ENCODE assay signal across 18 cellular contexts in genomic region chr20:53645582-53645897, GRCh38. TPM values are rescaled to one million over a fixed set of nuclear protein-coding genes. Genes with fewer than 3 reads are reported as not detected.
DNase-seq lines count a peak whose midpoint lies in the region; ATAC-seq, FAIRE-seq and TF ChIP-seq lines count a peak whose summit lies in the region.
"Had no signal": no experiment of that assay in that cellular context is flagged by ENCODE, and none has a peak within 500 bp of the region (broad histone marks: within the 10 kb centered on the region; RNA-seq: fewer than 3 reads in every experiment).

No MANE protein-coding gene starts in this region.

- peak overlapping the region; percentile 22 for H3K27ac Mint-ChIP-seq in central memory CD8-positive, alpha-beta T cell (ENCODE audit: low read depth)
- H3K27ac Mint-ChIP-seq in type B pancreatic cell: peak overlapping the region; percentile 37

- no peaks in the 10 kb centered on the region for H3K9me3 Mint-ChIP-seq in central memory CD8-positive, alpha-beta T cell
- H3K9me3 Mint-ChIP-seq in type B pancreatic cell: no peaks in the 10 kb centered on the region

- H3K4me1 ChIP-seq in HepG2 (ENCODE audit: insufficient read depth, low read length) (peaks cover 72% of the 10 kb centered on the region), right lobe of liver (peaks cover 0 to 23% (median 7%) of the 10 kb centered on the region in 4 donors), OCI-LY7 (ENCODE audit: insufficient read depth, low read length, poor library complexity, severe bottlenecking) (peaks cover 24% of the 10 kb centered on the region), PC-3 (ENCODE audit: insufficient read depth, low read length) (peaks cover 19% of the 10 kb centered on the region)

- H3K27ac ChIP-seq in HepG2 (ENCODE audit: extremely low read length, insufficient read depth, low read length) (peak overlapping the region; percentile 41), right lobe of liver (no peak overlapping the region), OCI-LY7 (ENCODE audit: low read depth, low read length, poor library complexity, severe bottlenecking) (no peak overlapping the region), PC-3 (ENCODE audit: low read length) (no peak overlapping the region)
- H3K27ac ChIP-seq: KMS-11, SJCRH30 had no signal

- BruUV-seq in HepG2 (replicated peaks; lab: Mats Ljungman, UMichigan) (no TSS peak), OCI-LY7 (replicated peaks; lab: Mats Ljungman, UMichigan) (no TSS peak), PC-3 (replicated peaks; lab: Mats Ljungman, UMichigan) (no TSS peak)

- peaks cover 12% of the 10 kb centered on the region for H3F3A ChIP-seq in PC-3 (ENCODE audit: low read length, unreplicated experiment)

- CTCF ChIA-PET in HepG2 (lab: Yijun Ruan, JAX; ENCODE audit: low intra/inter-chr PET ratio, low total read pairs) (no interaction called here), OCI-LY7 (lab: Charles Lee; ENCODE audit: unreplicated experiment) (no interaction called here), PC-3 (lab: Charles Lee) (no interaction called here)

- no peaks in the 10 kb centered on the region for H3K27me3 Mint-ChIP-seq in central memory CD8-positive, alpha-beta T cell
- H3K27me3 Mint-ChIP-seq in type B pancreatic cell: no peaks in the 10 kb centered on the region

- H3K9me2 ChIP-seq in OCI-LY7 (ENCODE audit: insufficient read depth, low read length) (no peaks in the 10 kb centered on the region), PC-3 (replicated peaks; ENCODE audit: low read length) (no peaks in the 10 kb centered on the region)

- H3K4me3 ChIP-seq in HepG2 (replicated peaks in 1 of 3; ENCODE audit: insufficient read depth in 1 of 3, low read depth in 2 of 3, low read length in 3 of 3) (no peak overlapping the region), right lobe of liver (no peak overlapping the region), OCI-LY7 (ENCODE audit: low read depth, low read length, poor library complexity, severe bottlenecking) (no peak overlapping the region), PC-3 (ENCODE audit: low read length) (no peak overlapping the region)
- H3K4me3 ChIP-seq: A549, SJCRH30 had no signal

- TF ChIP-seq CTCF in HepG2 (CRISPR knock-in tag; IDR thresholded peaks at IDR 0.05) (no peak), right lobe of liver (IDR thresholded peaks at IDR 0.05) (no peak), OCI-LY7 (conservative IDR thresholded peaks at IDR 0.05; ENCODE audit: low read length) (no peak), type B pancreatic cell (conservative IDR thresholded peaks at IDR 0.05) (no peak), PC-3 (conservative IDR thresholded peaks at IDR 0.05; ENCODE audit: low read depth, low read length) (no peak)

- FAIRE-seq in HepG2 (lab: Jason Lieb, UNC): no peak
- FAIRE-seq: A549, H1 had no signal

- H3K4me3 Mint-ChIP-seq in central memory CD8-positive, alpha-beta T cell: no peak overlapping the region
- no peak overlapping the region for H3K4me3 Mint-ChIP-seq in type B pancreatic cell

- H3K4me1 Mint-ChIP-seq in central memory CD8-positive, alpha-beta T cell: peaks cover 20% of the 10 kb centered on the region
- peaks cover 17% of the 10 kb centered on the region for H3K4me1 Mint-ChIP-seq in type B pancreatic cell (ENCODE audit: unreplicated experiment)

- no peak for DNase-seq in HepG2 (ENCODE audit: low spot score)
- no peak for DNase-seq in right lobe of liver
- no peak for DNase-seq in OCI-LY7 (ENCODE audit: low spot score)
- no peak for DNase-seq in central memory CD8-positive, alpha-beta T cell (ENCODE audit: low spot score in 2 of 2)
- DNase-seq in type B pancreatic cell (ENCODE audit: extremely low spot score, unreplicated experiment): no peak
- DNase-seq in PC-3: no peak
- no peak for DNase-seq in NCI-H2196 (lab: John Stamatoyannopoulos, UW; ENCODE audit: unreplicated experiment)
- DNase-seq: DMS 273 treated with DMSO at 0.1 percent for 48 hours, MM.1S, NCI-H1105, NCI-H1694 treated with DMSO at 0.1 percent for 48 hours, NCI-H446, RPMI8226, SJCRH30 had no signal

- TF ChIP-seq EP300 in HepG2 (IDR thresholded peaks at IDR 0.05; ENCODE audit: low read depth in 2 of 2, low read length in 2 of 2) (no peak), HepG2 (CRISPR knock-in tag; IDR thresholded peaks at IDR 0.05; ENCODE audit: borderline replicate concordance) (no peak)

- H3K79me2 ChIP-seq in HepG2 (ENCODE audit: insufficient read depth, low read length) (no peaks in the 10 kb centered on the region), OCI-LY7 (ENCODE audit: insufficient read depth, low read depth, low read length) (no peaks in the 10 kb centered on the region), PC-3 (ENCODE audit: low read length) (no peaks in the 10 kb centered on the region)

- in situ Hi-C loops in HepG2 (cut with HindIII; ENCODE audit: extremely low pct_ligation_motif_present, low pct_unique_long_range_greater_than_20kb): no loop called here

- no peak for TF ChIP-seq POLR2A in HepG2 (IDR thresholded peaks at IDR 0.05; ENCODE audit: insufficient read depth in 1 of 2, low read depth in 2 of 2, low read length in 2 of 2)
- TF ChIP-seq POLR2A in right lobe of liver (IDR thresholded peaks at IDR 0.05): no peak

- no peaks in the 10 kb centered on the region for H3K27me3 ChIP-seq in HepG2 (ENCODE audit: control insufficient read depth in 1 of 2, insufficient read depth in 2 of 2, low read length in 2 of 2)
- no peaks in the 10 kb centered on the region for H3K27me3 ChIP-seq in right lobe of liver
- no peaks in the 10 kb centered on the region for H3K27me3 ChIP-seq in PC-3 (ENCODE audit: low read length)
- H3K27me3 ChIP-seq: SJCRH30 had no signal

- H3K36me3 ChIP-seq in HepG2 (replicated peaks in 1 of 2; ENCODE audit: control insufficient read depth in 1 of 2, insufficient read depth in 2 of 2, low read length in 2 of 2) (no peaks in the 10 kb centered on the region), right lobe of liver (no peaks in the 10 kb centered on the region), OCI-LY7 (ENCODE audit: insufficient read depth, low read length) (no peaks in the 10 kb centered on the region), PC-3 (ENCODE audit: low read depth, low read length) (no peaks in the 10 kb centered on the region)
- H3K36me3 ChIP-seq: SJCRH30 had no signal

- H4K20me1 ChIP-seq in HepG2 (ENCODE audit: insufficient read depth, low read length) (no peaks in the 10 kb centered on the region), OCI-LY7 (ENCODE audit: insufficient read depth, low read length) (no peaks in the 10 kb centered on the region), PC-3 (ENCODE audit: low read length) (no peaks in the 10 kb centered on the region)

- peaks cover 8% of the 10 kb centered on the region for H3K36me3 Mint-ChIP-seq in central memory CD8-positive, alpha-beta T cell (ENCODE audit: insufficient read depth)
- H3K36me3 Mint-ChIP-seq in type B pancreatic cell: no peaks in the 10 kb centered on the region

- POLR2A ChIA-PET in HepG2 (lab: Yijun Ruan, JAX): interaction anchor here (1.0 to 3.5 kb wide), 7 partner anchors 16 to 488 kb away, joined by 3 to 26 read pairs (median 5); no protein-coding TSS in a partner anchor
- POLR2A ChIA-PET in OCI-LY7 (lab: Charles Lee): interaction anchor here (0.7 to 2.9 kb wide), 11 partner anchors 11 to 263 kb away, joined by 3 to 9 read pairs (median 4); partner anchors contain the start of gene ZNF217
- POLR2A ChIA-PET in PC-3 (lab: Charles Lee; ENCODE audit: unreplicated experiment): no interaction called here

- H2AFZ ChIP-seq in HepG2 (ENCODE audit: low read length) (no peak overlapping the region), OCI-LY7 (ENCODE audit: low read length) (0 out of 2 replicates have a peak overlapping the region, but pooled peaks have one; percentile 21), PC-3 (ENCODE audit: low read length) (no peak overlapping the region)

- WGBS in HepG2 (ENCODE audit: low lambda C conversion rate): 63% methylated on average over 2 of the region's 2 CpGs
- WGBS in right lobe of liver (ENCODE audit: insufficient coverage, low coverage, low lambda C conversion rate, missing lambda C conversion rate): 34% methylated on average over 2 of the region's 2 CpGs

- H3K9ac ChIP-seq in HepG2 (ENCODE audit: insufficient read depth, low read depth, low read length) (no peak overlapping the region), PC-3 (ENCODE audit: low read length) (no peak overlapping the region)
- H3K9ac ChIP-seq: KMS-11 had no signal

- intact Hi-C loops in HepG2 (cut with micrococcal nuclease; ENCODE audit: unreplicated experiment) (no loop called here), right lobe of liver (cut with DNase I) (no loop called here), OCI-LY7 (cut with micrococcal nuclease; ENCODE audit: unreplicated experiment) (no loop called here), PC-3 (cut with micrococcal nuclease) (no loop called here)

- no peaks in the 10 kb centered on the region for H3K9me3 ChIP-seq in HepG2 (ENCODE audit: low read length)
- no peaks in the 10 kb centered on the region for H3K9me3 ChIP-seq in right lobe of liver
- H3K9me3 ChIP-seq in OCI-LY7 (ENCODE audit: low read length): no peaks in the 10 kb centered on the region
- no peaks in the 10 kb centered on the region for H3K9me3 ChIP-seq in PC-3 (ENCODE audit: low read length)
- H3K9me3 ChIP-seq: A549, SJCRH30 had no signal

- no peak for TF ChIP-seq RAD21 in HepG2 (CRISPR knock-in tag; IDR thresholded peaks at IDR 0.05)

- peak overlapping the region; percentile 23; the same call in 1 of the 2 replicates for H3K4me2 ChIP-seq in HepG2 (ENCODE audit: low read depth, low read length)
- H3K4me2 ChIP-seq in OCI-LY7 (ENCODE audit: low read length): no peak overlapping the region
- H3K4me2 ChIP-seq in PC-3 (ENCODE audit: low read length): no peak overlapping the region
- H3K4me2 ChIP-seq: A549, KMS-11 had no signal

- no peak for ATAC-seq in HepG2
- ATAC-seq in right lobe of liver: no peak
- no peak for ATAC-seq in central memory CD8-positive, alpha-beta T cell (replicated peaks; ENCODE audit: extremely low read depth, poor library complexity, severe bottlenecking)
- no peak for ATAC-seq in PC-3
- ATAC-seq in HG02678 (IDR thresholded peaks at IDR 0.05; ENCODE audit: unreplicated experiment): no peak
- ATAC-seq: A549 had no signal

RNA-seq across cellular contexts. Expression of gene ZNF217, which starts 51.9 kb away (rescaled TPM):
- total RNA-seq in HepG2 (2016; rRNA removed; fragmentation: Illumina TruSeq; extraction: Trizol) (29.8 and 65.0 TPM in 2 replicates), right lobe of liver (10 to 100 TPM; 11.3 to 27.1 (median 15.8) TPM), OCI-LY7 (2022) (68.4 and 77.0 TPM in 2 replicates), type B pancreatic cell (ENCODE audit: low replicate concordance) (32.8 and 78.1 TPM in 2 replicates), PC-3 (2014; rRNA removed) (45.6 and 55.5 TPM in 2 replicates)
- 3.8 and 3.9 TPM in 2 replicates for total RNA-seq in HepG2 (2016; cell fraction: cytosol; rRNA removed; fragmentation: Illumina TruSeq; extraction: Trizol; ENCODE audit: low read depth)
- 30.1 and 52.5 TPM in 2 replicates for total RNA-seq in HepG2 (2016; cell fraction: insoluble cytoplasmic fraction; rRNA removed; fragmentation: Illumina TruSeq; extraction: Trizol)
- 17.5 and 18.9 TPM in 2 replicates for total RNA-seq in HepG2 (2016; cell fraction: membrane; rRNA removed; fragmentation: Illumina TruSeq; extraction: Trizol)
- total RNA-seq in HepG2 (2016; cell fraction: nucleus; rRNA removed; fragmentation: Illumina TruSeq; extraction: Trizol): 46.4 and 49.3 TPM in 2 replicates
- 22.3 and 23.7 TPM in 2 replicates for polyA plus RNA-seq in HepG2 (2011; rRNA removed)
- 16.1 and 20.6 TPM in 2 replicates for polyA plus RNA-seq in HepG2 (2011; cell fraction: cytosol; rRNA removed)
- 28.1 and 34.2 TPM in 2 replicates for polyA plus RNA-seq in HepG2 (2011; cell fraction: nucleus; rRNA removed)
- polyA plus RNA-seq in HepG2 (2012): 30.6 and 41.2 TPM in 2 replicates
- 0.85 and 1.1 TPM in 2 replicates for polyA plus RNA-seq in HepG2 (2016; cell fraction: cytosol; fragmentation: Illumina TruSeq; extraction: Trizol; ENCODE audit: low read depth)
- 50.4 and 54.5 TPM in 2 replicates for polyA plus RNA-seq in HepG2 (2016; cell fraction: insoluble cytoplasmic fraction; fragmentation: Illumina TruSeq; extraction: Trizol; ENCODE audit: low read depth)
- 5.7 and 6.3 TPM in 2 replicates for polyA plus RNA-seq in HepG2 (2016; cell fraction: membrane; fragmentation: Illumina TruSeq; extraction: Trizol; ENCODE audit: low read depth)
- 66.7 and 71.5 TPM in 2 replicates for polyA plus RNA-seq in HepG2 (2016; cell fraction: nucleus; fragmentation: Illumina TruSeq; extraction: Trizol; ENCODE audit: insufficient read depth, low read depth)
- 13.5 and 82.3 TPM in 2 replicates for polyA minus RNA-seq in HepG2 (2011; rRNA and poly(A)+ RNA removed; ENCODE audit: low replicate concordance)
- polyA minus RNA-seq in HepG2 (2011; cell fraction: cytosol; rRNA and poly(A)+ RNA removed): 62.7 and 65.9 TPM in 2 replicates
- 63.2 and 86.3 TPM in 2 replicates for polyA minus RNA-seq in HepG2 (2011; cell fraction: nucleus; rRNA and poly(A)+ RNA removed)
- total RNA-seq in OCI-LY7 (2014; rRNA removed; shearing (Covaris generic)): 35.1 and 39.7 TPM in 2 replicates
